35 cellular contexts compared by ENCODE assay signal in the genomic region with DNA sequence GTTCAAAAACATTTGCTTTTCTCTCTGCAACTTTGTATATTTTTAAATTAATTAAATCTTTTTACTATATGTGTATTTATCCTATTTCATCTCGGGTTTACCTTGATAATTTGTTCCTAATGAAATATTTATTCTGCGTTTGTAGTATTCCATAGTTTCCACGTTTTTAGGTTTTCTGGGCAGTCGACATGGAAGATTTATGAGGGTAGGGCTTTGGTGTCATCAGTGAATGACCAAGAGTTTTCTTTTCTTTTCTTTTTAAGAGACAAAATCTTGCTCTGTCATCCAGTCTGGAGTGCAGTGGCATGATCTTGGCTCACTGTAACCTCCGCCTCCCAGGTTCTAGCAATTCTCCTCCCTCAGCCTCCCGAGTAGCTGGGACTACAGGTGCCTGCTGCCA.
"Had no signal": no experiment of that assay in that cellular context is flagged by ENCODE, and none has a peak within 500 bp of the region (broad histone marks: within the 10 kb centered on the region; RNA-seq: fewer than 3 reads in every experiment).

No MANE protein-coding gene starts in this region.

- H3K36me3 ChIP-seq: MG63 had no signal

- H3K4me2 ChIP-seq: KMS-11 had no signal

- DNase-seq: Karpas-422, Kasumi-1, MG63, MM.1S, MV-4-11, NCI-H1048, NCI-H1092, NCI-H1092 treated with DMSO at 0.1 percent for 48 hours, NCI-H1105, NCI-H1105 treated with DMSO at 0.1 percent for 48 hours, NCI-H1417, NCI-H1417 treated with DMSO at 0.1 percent for 48 hours, NCI-H1436, NCI-H1436 treated with DMSO at 0.1 percent for 48 hours, NCI-H146, NCI-H1694, NCI-H1694 treated with DMSO at 0.1 percent for 48 hours, NCI-H187, NCI-H187 treated with DMSO at 0.1 percent for 48 hours, NCI-H1930, NCI-H2029, NCI-H2029 treated with DMSO at 0.1 percent for 48 hours, NCI-H2081, NCI-H2081 treated with DMSO at 0.1 percent for 48 hours, NCI-H2107, NCI-H2171, NCI-H2171 treated with DMSO at 0.1 percent for 48 hours, NCI-H2227 treated with DMSO at 0.1 percent for 48 hours, NCI-H226, NCI-H345, NCI-H446, NCI-H446 treated with DMSO at 0.1 percent for 48 hours, NCI-H510A, NCI-H510A treated with DMSO at 0.1 percent for 48 hours had no signal

- H3K4me3 ChIP-seq: MG63 had no signal

- H3K27me3 ChIP-seq: MG63 had no signal

- H3K27ac ChIP-seq: KMS-11 had no signal

- H3K9me3 ChIP-seq: MG63 had no signal

- H3K9ac ChIP-seq: KMS-11 had no signal
